Comparison of ENCODE assay signal across 17 cellular contexts in genomic region chr4:184796906-184797305, GRCh38.
"Had no signal": no experiment of that assay in that cellular context is flagged by ENCODE, and none has a peak within 500 bp of the region (broad histone marks: within the 10 kb centered on the region; RNA-seq: fewer than 3 reads in every experiment).

No MANE protein-coding gene starts in this region.

- H3K4me1 ChIP-seq: neural progenitor cell had no signal

- H3K9me3 ChIP-seq: suprapubic skin, tibial nerve had no signal

- H3K36me3 ChIP-seq: neural progenitor cell had no signal

- ATAC-seq: activated naive CD8-positive, alpha-beta T cell treated with anti-CD3 and anti-CD28 coated beads, Interleukin-2, amount 50 U/mL, for 24 hours; activated T-cell treated with anti-CD3 and anti-CD28 coated beads, Interleukin-2, amount 50 U/mL, for 72 hours; naive thymus-derived CD4-positive, alpha-beta T cell; stimulated activated naive CD8-positive, alpha-beta T cell treated with anti-CD3 and anti-CD28 coated beads, Interleukin-15, amount 100 ng/mL, for 72 hours had no signal

- DNase-seq: activated CD4-positive, alpha-beta memory T cell treated with anti-CD3 and anti-CD28 coated beads, Interleukin-2, amount 10 ng/mL, durations not matched to agents 7 days and 5 days; activated CD4-positive, alpha-beta T cell treated with anti-CD3 and anti-CD28 coated beads for 48 hours; activated CD4-positive, CD25-positive, alpha-beta regulatory T cell; activated effector memory CD4-positive, alpha-beta T cell treated with anti-CD3 and anti-CD28 coated beads, Interleukin-2, amount 50 U/mL, for 16 hours; activated naive CD4-positive, alpha-beta T cell treated with anti-CD3 and anti-CD28 coated beads, Interleukin-2, amount 10 ng/mL, durations not matched to agents 7 days and 5 days; activated naive CD8-positive, alpha-beta T cell treated with anti-CD3 and anti-CD28 coated beads, Interleukin-2, amount 50 U/mL, for 24 hours; activated T-cell treated with anti-CD3 and anti-CD28 coated beads, Interleukin-2, amount 50 U/mL, for 72 hours; effector CD4-positive, alpha-beta T cell; foreskin fibroblast; hippocampal formation; naive thymus-derived CD4-positive, alpha-beta T cell; stimulated activated CD4-positive, alpha-beta T cell treated with anti-CD3 and anti-CD28 coated beads, Interleukin-1b, Interleukin-23, amount 100 ng/mL, for 48 hours; stimulated activated naive CD8-positive, alpha-beta T cell treated with anti-CD3 and anti-CD28 coated beads, Interleukin-15, amount 100 ng/mL, for 72 hours had no signal

- H3K27ac ChIP-seq: neural progenitor cell, suprapubic skin, tibial nerve had no signal

- H3K27me3 ChIP-seq: suprapubic skin, tibial nerve had no signal

- H3K4me3 ChIP-seq: lung, neural progenitor cell, suprapubic skin, tibial nerve had no signal
